Comparison of ENCODE assay signal across 22 cellular contexts in genomic region chr11:69318093-69318420, GRCh38. TPM values are rescaled to one million over a fixed set of nuclear protein-coding genes. Genes with fewer than 3 reads are reported as not detected.
"Had no signal": no experiment of that assay in that cellular context is flagged by ENCODE, and none has a peak within 500 bp of the region (broad histone marks: within the 10 kb centered on the region; RNA-seq: fewer than 3 reads in every experiment).

No MANE protein-coding gene starts in this region.

- ATAC-seq: activated T-cell treated with anti-CD3 and anti-CD28 coated beads, Interleukin-2, amount 50 U/mL, for 4 hours; gastrocnemius medialis; left lobe of liver had no signal

- FAIRE-seq: keratinocyte, urothelium cell line had no signal

- H3K9me3 ChIP-seq: colonic mucosa, gastrocnemius medialis had no signal

- DNase-seq: activated CD4-positive, alpha-beta T cell treated with anti-CD3 and anti-CD28 coated beads, Interleukin-2, amount 50 U/mL, for 1 hour; activated CD8-positive, alpha-beta memory T cell treated with anti-CD3 and anti-CD28 coated beads, Interleukin-2, amount 50 U/mL, for 4 hours; activated gamma-delta T cell; activated naive CD8-positive, alpha-beta T cell treated with anti-CD3 and anti-CD28 coated beads, Interleukin-2, amount 10 ng/mL, durations not matched to agents 7 days and 5 days; activated T-cell treated with anti-CD3 and anti-CD28 coated beads, Interleukin-2, amount 50 U/mL, for 4 hours; anterior cingulate cortex; colonic mucosa; erythroblast; gastrocnemius medialis; head of caudate nucleus; midbrain; stimulated activated CD4-positive, alpha-beta T cell treated with anti-CD3 and anti-CD28 coated beads, Interleukin-2, amount 100 ng/mL, for 24 hours had no signal

- H3K4me1 ChIP-seq: colonic mucosa, gastrocnemius medialis had no signal

- H3K4me3 ChIP-seq: colonic mucosa, gastrocnemius medialis, lung, tibial nerve had no signal

- H3K27me3 Mint-ChIP-seq: central memory CD8-positive, alpha-beta T cell; stimulated activated naive CD8-positive, alpha-beta T cell treated with anti-CD3 and anti-CD28 coated beads, Interleukin-15, Interleukin-2, amounts not matched to agents 100 ng/mL and 50 ng/mL, for 24 hours had no signal

- H3K27ac ChIP-seq: colonic mucosa, gastrocnemius medialis, tibial nerve had no signal

- H3K27ac Mint-ChIP-seq: activated naive CD8-positive, alpha-beta T cell treated with anti-CD3 and anti-CD28 coated beads, Interleukin-2, amount 10 ng/mL, durations not matched to agents 7 days and 5 days; nephron; stimulated activated naive CD8-positive, alpha-beta T cell treated with anti-CD3 and anti-CD28 coated beads, Interleukin-15, Interleukin-2, amounts not matched to agents 100 ng/mL and 50 ng/mL, for 24 hours had no signal

- H3K4me1 Mint-ChIP-seq: central memory CD8-positive, alpha-beta T cell had no signal

- H3K36me3 ChIP-seq: colonic mucosa, gastrocnemius medialis, tibial nerve had no signal

- H3K9me3 Mint-ChIP-seq: activated T-cell treated with anti-CD3 and anti-CD28 coated beads, Interleukin-2, amount 50 U/mL, for 4 hours; central memory CD8-positive, alpha-beta T cell; stimulated activated naive CD8-positive, alpha-beta T cell treated with anti-CD3 and anti-CD28 coated beads, Interleukin-15, Interleukin-2, amounts not matched to agents 100 ng/mL and 50 ng/mL, for 24 hours had no signal

- H3K4me3 Mint-ChIP-seq: activated naive CD8-positive, alpha-beta T cell treated with anti-CD3 and anti-CD28 coated beads, Interleukin-2, amount 10 ng/mL, durations not matched to agents 7 days and 5 days; activated T-cell treated with anti-CD3 and anti-CD28 coated beads, Interleukin-2, amount 50 U/mL, for 4 hours; central memory CD8-positive, alpha-beta T cell; nephron; stimulated activated naive CD8-positive, alpha-beta T cell treated with anti-CD3 and anti-CD28 coated beads, Interleukin-15, Interleukin-2, amounts not matched to agents 100 ng/mL and 50 ng/mL, for 24 hours; T-helper 1 cell treated with Interleukin-12 subunit alpha and Interleukin-12 subunit beta and Interleukin-4 antibody, amounts not matched to agents 30 μg/mL and 1 μg/mL, for 36 hours had no signal

- H3K27me3 ChIP-seq: colonic mucosa, gastrocnemius medialis, tibial nerve had no signal

RNA-seq across cellular contexts. Expression of gene MYEOV, which starts 24.1 kb away (rescaled TPM):
- total RNA-seq: activated naive CD8-positive, alpha-beta T cell treated with anti-CD3 and anti-CD28 coated beads, Interleukin-2, amount 10 ng/mL, durations not matched to agents 7 days and 5 days; skeletal muscle tissue had no signal
